Comparison of ENCODE assay signal across 33 cellular contexts in the genomic region with DNA sequence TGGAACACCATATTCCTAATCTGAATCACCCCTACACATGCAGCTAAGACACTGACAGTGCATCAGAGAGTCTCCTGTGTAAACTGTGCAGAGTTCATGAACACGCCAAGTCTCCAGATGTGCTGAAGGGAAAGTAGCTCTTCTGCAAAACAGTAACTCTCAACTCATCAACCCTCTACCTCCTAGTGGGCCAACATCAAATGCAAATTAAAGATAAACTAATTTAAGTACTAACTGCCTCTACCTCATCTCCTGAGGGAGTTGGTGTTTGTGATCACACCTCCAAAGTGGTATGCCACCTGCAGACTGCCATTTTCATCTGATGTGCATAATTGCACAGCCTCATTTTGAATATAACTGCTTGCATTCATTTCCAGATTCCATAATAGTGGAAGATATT.
"Had no signal": no experiment of that assay in that cellular context is flagged by ENCODE, and none has a peak within 500 bp of the region (broad histone marks: within the 10 kb centered on the region; RNA-seq: fewer than 3 reads in every experiment).

No MANE protein-coding gene starts in this region.

- ATAC-seq: activated naive CD4-positive, alpha-beta T cell treated with anti-CD3 and anti-CD28 coated beads, Interleukin-2, amount 50 U/mL, for 72 hours; activated T-cell treated with anti-CD3 and anti-CD28 coated beads, Interleukin-2, amount 50 U/mL, for 4 hours; PC-3; Right ventricle myocardium inferior; SK-N-SH treated with all-trans-retinoic acid at 6 μM for 48 hours had no signal

- H3K4me3 ChIP-seq: adrenal gland, cardiac muscle cell, colonic mucosa, Peyer's patch had no signal

- DNase-seq: activated B cell treated with CpG ODN at 0.5 μM for 24 hours; activated CD4-positive, alpha-beta memory T cell treated with anti-CD3 and anti-CD28 coated beads for 36 hours; activated CD4-positive, alpha-beta T cell treated with anti-CD3 and anti-CD28 coated beads for 4 hours; activated CD4-positive, alpha-beta T cell treated with anti-CD3 and anti-CD28 coated beads, Interleukin-2, amount 50 U/mL, for 1 hour; activated CD4-positive, CD25-positive, alpha-beta regulatory T cell treated with anti-CD3 and anti-CD28 coated beads, Interleukin-2, amount 50 U/mL, for 72 hours; activated CD8-positive, alpha-beta memory T cell treated with anti-CD3 and anti-CD28 coated beads, Interleukin-2, amount 50 U/mL, for 4 hours; activated gamma-delta T cell treated with Interleukin-2 at 50 U/mL for 16 hours; activated naive CD4-positive, alpha-beta T cell treated with anti-CD3 and anti-CD28 coated beads for 36 hours; activated T-cell treated with anti-CD3 and anti-CD28 coated beads for 4 hours; activated T-cell treated with anti-CD3 and anti-CD28 coated beads, Interleukin-2, amount 50 U/mL, for 4 hours; adrenal gland; colonic mucosa; NCI-H1105; NCI-H1417 treated with DMSO at 0.1 percent for 48 hours; NCI-H1694 treated with DMSO at 0.1 percent for 48 hours; NCI-H2029; NCI-H345; NCI-H524 treated with DMSO at 0.1 percent for 48 hours; NCI-H748 treated with DMSO at 0.1 percent for 48 hours; NK-92 treated with Interleukin-12 subunit alpha and Interleukin-12 subunit beta, amount 100 ng/mL, for 24 hours; PC-3; Peyer's patch; RPMI8226; SIG-M5; SW 1271; T-helper 1 cell; T-helper 2 cell; T-helper 9 cell had no signal

- H3K27me3 ChIP-seq: cardiac muscle cell, colonic mucosa, Peyer's patch had no signal

- H3K36me3 ChIP-seq: adrenal gland, cardiac muscle cell, colonic mucosa, Peyer's patch had no signal

- H3K27ac ChIP-seq: adrenal gland, cardiac muscle cell, colonic mucosa, Peyer's patch, VCaP had no signal
